In genomic region chr3:117622130-117622841, GRCh38 we compare ENCODE assay signal across 10 cellular contexts.
DNase-seq lines count a peak whose midpoint lies in the region; ATAC-seq, FAIRE-seq and TF ChIP-seq lines count a peak whose summit lies in the region.
"Had no signal": no experiment of that assay in that cellular context is flagged by ENCODE, and none has a peak within 500 bp of the region (broad histone marks: within the 10 kb centered on the region; RNA-seq: fewer than 3 reads in every experiment).

No MANE protein-coding gene starts in this region.

- TF ChIP-seq CTCF in AG10803 (conservative IDR thresholded peaks at IDR 0.05; ENCODE audit: low read length) = no peak
- no peak for TF ChIP-seq CTCF in bronchial epithelial cell (IDR thresholded peaks at IDR 0.05; ENCODE audit: insufficient read depth, low read length, severe bottlenecking)
- TF ChIP-seq CTCF in left lung (IDR thresholded peaks at IDR 0.05) = no peak

- H3K4me3 ChIP-seq in AG10803 (ENCODE audit: low read length) = no peak overlapping the region
- no peak overlapping the region for H3K4me3 ChIP-seq in bronchial epithelial cell (ENCODE audit: low read depth, low read length)
- no peak overlapping the region for H3K4me3 ChIP-seq in left lung
- H3K4me3 ChIP-seq: testis had no signal

- peak; percentile 24 for ATAC-seq in left lung
- ATAC-seq in left lobe of liver = no peak

- DNase-seq in AG10803 (ENCODE audit: low read depth) (peak; percentile 74), HS-5 (ENCODE audit: low read depth) (peak; percentile 88), bronchial epithelial cell (ENCODE audit: low read depth) (peak; percentile 96), left lung (no peak), NCI-H128 (lab: John Stamatoyannopoulos, UW; ENCODE audit: unreplicated experiment) (no peak), medulla oblongata (ENCODE audit: extremely low spot score) (no peak), left lobe of liver (ENCODE audit: low spot score) (no peak), GM19238 (ENCODE audit: insufficient read length, low spot score) (no peak)
- DNase-seq: testis had no signal

- intact Hi-C loops in left lung (cut with DNase I) = no loop called here

- H3K36me3 ChIP-seq in bronchial epithelial cell (ENCODE audit: control insufficient read depth, insufficient read depth, low read length) (no peaks in the 10 kb centered on the region), left lung (no peaks in the 10 kb centered on the region)

- H3K27ac ChIP-seq in left lung = no peak overlapping the region
- H3K27ac ChIP-seq: testis had no signal

- H3K4me1 ChIP-seq in left lung = peaks cover 0 to 4% of the 10 kb centered on the region in 2 donors
- H3K4me1 ChIP-seq: testis had no signal

- no peaks in the 10 kb centered on the region for H3K27me3 ChIP-seq in bronchial epithelial cell (ENCODE audit: control insufficient read depth, insufficient read depth, low read length)
- H3K27me3 ChIP-seq in left lung = no peaks in the 10 kb centered on the region
- H3K27me3 ChIP-seq: testis had no signal

- no peak for FAIRE-seq in bronchial epithelial cell (lab: Jason Lieb, UNC)
- FAIRE-seq: H1 had no signal

- H3K9me3 ChIP-seq in left lung = no peaks in the 10 kb centered on the region
- H3K9me3 ChIP-seq: testis had no signal

Comparison
In these comparisons a context has a peak if more than half of its experiments do, and no peak if none do; other contexts are left out.
1. DNase-seq: peak in AG10803 (single experiment), HS-5 (single experiment) and bronchial epithelial cell (single experiment); none in left lung (0 of 2), NCI-H128 (single experiment), medulla oblongata (single experiment), left lobe of liver (single experiment) and GM19238 (single experiment).